ENCODE assay signal across 1 cellular context in the genomic region with DNA sequence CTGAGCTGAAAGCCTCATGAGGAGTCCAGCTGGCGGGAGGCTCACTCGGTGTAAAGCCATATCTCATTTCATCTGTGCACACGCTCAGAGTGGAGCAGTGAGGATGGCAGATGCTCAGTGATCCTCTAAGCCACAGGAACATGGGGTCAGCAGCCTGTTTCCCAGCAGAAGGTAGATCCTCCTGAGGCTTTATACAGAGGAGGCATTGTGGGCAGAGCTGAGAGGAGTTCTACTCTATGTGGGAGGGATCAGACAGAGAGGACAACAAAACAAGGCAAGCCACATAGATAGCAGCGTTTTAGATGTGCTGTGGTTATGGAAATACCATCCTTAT.
TF ChIP-seq lines count a peak whose summit lies in the region.

No MANE protein-coding gene starts in this region.

TF ChIP-seq in K562, 482 proteins besides CTCF, POLR2A, EP300 and RAD21:
- no peak for TF ChIP-seq NR2C1 (IDR thresholded peaks at IDR 0.05)
- TF ChIP-seq NR2C1 (tag; IDR thresholded peaks at IDR 0.05), result no peak
- no peak for TF ChIP-seq TOE1 (IDR thresholded peaks at IDR 0.05; ENCODE audit: borderline replicate concordance)
- no peak for TF ChIP-seq TOE1 (CRISPR knock-in tag; IDR thresholded peaks at IDR 0.05; ENCODE audit: borderline replicate concordance, low read depth)
- TF ChIP-seq ZNF431 (CRISPR knock-in tag; IDR thresholded peaks at IDR 0.05), result no peak
- TF ChIP-seq, protein P1, sequence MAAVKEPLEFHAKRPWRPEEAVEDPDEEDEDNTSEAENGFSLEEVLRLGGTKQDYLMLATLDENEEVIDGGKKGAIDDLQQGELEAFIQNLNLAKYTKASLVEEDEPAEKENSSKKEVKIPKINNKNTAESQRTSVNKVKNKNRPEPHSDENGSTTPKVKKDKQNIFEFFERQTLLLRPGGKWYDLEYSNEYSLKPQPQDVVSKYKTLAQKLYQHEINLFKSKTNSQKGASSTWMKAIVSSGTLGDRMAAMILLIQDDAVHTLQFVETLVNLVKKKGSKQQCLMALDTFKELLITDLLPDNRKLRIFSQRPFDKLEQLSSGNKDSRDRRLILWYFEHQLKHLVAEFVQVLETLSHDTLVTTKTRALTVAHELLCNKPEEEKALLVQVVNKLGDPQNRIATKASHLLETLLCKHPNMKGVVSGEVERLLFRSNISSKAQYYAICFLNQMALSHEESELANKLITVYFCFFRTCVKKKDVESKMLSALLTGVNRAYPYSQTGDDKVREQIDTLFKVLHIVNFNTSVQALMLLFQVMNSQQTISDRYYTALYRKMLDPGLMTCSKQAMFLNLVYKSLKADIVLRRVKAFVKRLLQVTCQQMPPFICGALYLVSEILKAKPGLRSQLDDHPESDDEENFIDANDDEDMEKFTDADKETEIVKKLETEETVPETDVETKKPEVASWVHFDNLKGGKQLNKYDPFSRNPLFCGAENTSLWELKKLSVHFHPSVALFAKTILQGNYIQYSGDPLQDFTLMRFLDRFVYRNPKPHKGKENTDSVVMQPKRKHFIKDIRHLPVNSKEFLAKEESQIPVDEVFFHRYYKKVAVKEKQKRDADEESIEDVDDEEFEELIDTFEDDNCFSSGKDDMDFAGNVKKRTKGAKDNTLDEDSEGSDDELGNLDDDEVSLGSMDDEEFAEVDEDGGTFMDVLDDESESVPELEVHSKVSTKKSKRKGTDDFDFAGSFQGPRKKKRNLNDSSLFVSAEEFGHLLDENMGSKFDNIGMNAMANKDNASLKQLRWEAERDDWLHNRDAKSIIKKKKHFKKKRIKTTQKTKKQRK (IDR thresholded peaks at IDR 0.05; ENCODE audit: borderline replicate concordance, low read depth, low read length), result no peak
- no peak for TF ChIP-seq SOX6 (IDR thresholded peaks at IDR 0.05)
- no peak for TF ChIP-seq SIN3A (IDR thresholded peaks at IDR 0.05; ENCODE audit: borderline replicate concordance in 2 of 2, control insufficient read depth in 1 of 2, low read depth in 2 of 2, low read length in 2 of 2)
- TF ChIP-seq CBFB (CRISPR knock-in tag; IDR thresholded peaks at IDR 0.05), result no peak
- TF ChIP-seq MIER1 (IDR thresholded peaks at IDR 0.05; ENCODE audit: low read depth), result no peak
- no peak for TF ChIP-seq CEBPG (CRISPR knock-in tag; IDR thresholded peaks at IDR 0.05)
- no peak for TF ChIP-seq CEBPG (tag; conservative IDR thresholded peaks at IDR 0.05 in 1 of 2, IDR thresholded peaks at IDR 0.05 in 1 of 2)
- no peak for TF ChIP-seq EGR1 (conservative IDR thresholded peaks at IDR 0.05)
- TF ChIP-seq ATF2 (CRISPR knock-in tag; IDR thresholded peaks at IDR 0.05), result no peak
- TF ChIP-seq, protein P2, sequence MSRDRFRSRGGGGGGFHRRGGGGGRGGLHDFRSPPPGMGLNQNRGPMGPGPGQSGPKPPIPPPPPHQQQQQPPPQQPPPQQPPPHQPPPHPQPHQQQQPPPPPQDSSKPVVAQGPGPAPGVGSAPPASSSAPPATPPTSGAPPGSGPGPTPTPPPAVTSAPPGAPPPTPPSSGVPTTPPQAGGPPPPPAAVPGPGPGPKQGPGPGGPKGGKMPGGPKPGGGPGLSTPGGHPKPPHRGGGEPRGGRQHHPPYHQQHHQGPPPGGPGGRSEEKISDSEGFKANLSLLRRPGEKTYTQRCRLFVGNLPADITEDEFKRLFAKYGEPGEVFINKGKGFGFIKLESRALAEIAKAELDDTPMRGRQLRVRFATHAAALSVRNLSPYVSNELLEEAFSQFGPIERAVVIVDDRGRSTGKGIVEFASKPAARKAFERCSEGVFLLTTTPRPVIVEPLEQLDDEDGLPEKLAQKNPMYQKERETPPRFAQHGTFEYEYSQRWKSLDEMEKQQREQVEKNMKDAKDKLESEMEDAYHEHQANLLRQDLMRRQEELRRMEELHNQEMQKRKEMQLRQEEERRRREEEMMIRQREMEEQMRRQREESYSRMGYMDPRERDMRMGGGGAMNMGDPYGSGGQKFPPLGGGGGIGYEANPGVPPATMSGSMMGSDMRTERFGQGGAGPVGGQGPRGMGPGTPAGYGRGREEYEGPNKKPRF (IDR thresholded peaks at IDR 0.05; ENCODE audit: low read depth, low read length), result no peak
- no peak for TF ChIP-seq TAF1 (IDR thresholded peaks at IDR 0.05; ENCODE audit: control insufficient read depth, extremely low read depth, insufficient read depth, low read length, severe bottlenecking)
- TF ChIP-seq RBM17 (IDR thresholded peaks at IDR 0.05; ENCODE audit: borderline replicate concordance, low read depth, low read length), result no peak
- TF ChIP-seq NUFIP1 (IDR thresholded peaks at IDR 0.05; ENCODE audit: partially characterized antibody), result no peak
- TF ChIP-seq ZNF354B (CRISPR knock-in tag; IDR thresholded peaks at IDR 0.05), result no peak
